ENCODE assay signal across 24 cellular contexts in genomic region chr11:130555251-130555841, GRCh38.
DNase-seq lines count a peak whose midpoint lies in the region; ATAC-seq, FAIRE-seq and TF ChIP-seq lines count a peak whose summit lies in the region.
"Had no signal": no experiment of that assay in that cellular context is flagged by ENCODE, and none has a peak within 500 bp of the region (broad histone marks: within the 10 kb centered on the region; RNA-seq: fewer than 3 reads in every experiment).

No MANE protein-coding gene starts in this region.

- H4K5ac ChIP-seq in IMR-90 (ENCODE audit: low read depth, low read length) (no peak overlapping the region), H1 (ENCODE audit: insufficient read length, low read depth, low read length) (no peak overlapping the region)

- POLR2A ChIA-PET in IMR-90 (lab: Charles Lee; ENCODE audit: unreplicated experiment) (interaction anchor here (0.6 kb wide), 1 partner anchor 13 kb away, joined by 5 read pairs; no protein-coding TSS in a partner anchor), H1 (lab: Charles Lee; ENCODE audit: partially characterized antibody) (no interaction called here)

- H2BK12ac ChIP-seq in H1 (ENCODE audit: low read depth, low read length), result no peak overlapping the region

- H3K14ac ChIP-seq in IMR-90 (replicated peaks; ENCODE audit: low read depth, low read length) (no peak overlapping the region), H1 (ENCODE audit: insufficient read length) (no peak overlapping the region)

- ATAC-seq in IMR-90 (ENCODE audit: low read depth), result no peak
- ATAC-seq: activated T-cell treated with anti-CD3 and anti-CD28 coated beads, Interleukin-2, amount 50 U/mL, for 4 hours; T-cell; upper lobe of right lung had no signal

- no peak overlapping the region for H3K4me2 ChIP-seq in IMR-90 (ENCODE audit: low read depth, low read length)
- H3K4me2 ChIP-seq in H1 (ENCODE audit: insufficient read depth in 1 of 2, low read depth in 2 of 2, low read length in 2 of 2), result no peak overlapping the region

- peak overlapping the region; percentile 46 for H2AK9ac ChIP-seq in IMR-90 (replicated peaks; ENCODE audit: low read depth, low read length, poor library complexity)

- H3K27ac ChIP-seq in IMR-90 (ENCODE audit: insufficient read depth, low read length) (no peak overlapping the region), H1 (ENCODE audit: low read depth, low read length) (no peak overlapping the region)
- H3K27ac ChIP-seq: BLaER1 treated with 17β-estradiol and CSF1 and Interleukin-3, amounts not matched to agents 10 nM and 100 nM; upper lobe of right lung had no signal

- no peak for TF ChIP-seq RAD21 in IMR-90 (IDR thresholded peaks at IDR 0.05; ENCODE audit: low read length)
- TF ChIP-seq RAD21 in H1 (IDR thresholded peaks at IDR 0.05 in 1 of 2, conservative IDR thresholded peaks at IDR 0.05 in 1 of 2; ENCODE audit: low read depth in 2 of 2, low read length in 2 of 2), result no peak

- H2BK5ac ChIP-seq in IMR-90 (ENCODE audit: low read depth, low read length, poor library complexity, severe bottlenecking) (no peak overlapping the region), H1 (ENCODE audit: low read depth, low read length) (no peak overlapping the region)

- no peak for TF ChIP-seq EP300 in H1 (IDR thresholded peaks at IDR 0.05; ENCODE audit: borderline replicate concordance in 1 of 2, low read depth in 2 of 2, low read length in 2 of 2)

- in situ Hi-C loops in IMR-90 (cut with MboI; ENCODE audit: low sequenced_read_pairs) (no loop called here), KBM-7 (cut with MboI; ENCODE audit: low pct_unique_long_range_greater_than_20kb, low sequenced_read_pairs) (no loop called here)

- no peaks in the 10 kb centered on the region for H3K79me1 ChIP-seq in IMR-90 (ENCODE audit: low read depth in 1 of 2, low read length in 2 of 2)
- H3K79me1 ChIP-seq in H1 (ENCODE audit: low read depth, low read length), result no peaks in the 10 kb centered on the region

- H4K91ac ChIP-seq in IMR-90 (ENCODE audit: insufficient read depth, low read depth, low read length) (no peak overlapping the region), H1 (replicated peaks; ENCODE audit: insufficient read length, low read length) (no peak overlapping the region)

- no CpG with 5 or more reads among the region's 6 CpGs for WGBS in IMR-90 (ENCODE audit: extremely low coverage in 2 of 2, insufficient read length in 1 of 2), 2 experiments
- WGBS in H1 (ENCODE audit: extremely low coverage in 1 of 2, insufficient coverage in 1 of 2, insufficient read length in 1 of 2, insufficient replicate concordance in 2 of 2, low coverage in 1 of 2, low lambda C conversion rate in 2 of 2, missing lambda C conversion rate in 1 of 2), 2 experiments, result 91% methylated on average over 6 of the region's 6 CpGs; no CpG with 5 or more reads in 1 of the 2 experiments
- WGBS in lower leg skin, 2 donors, result 61 to 65% methylated on average over 6 of the region's 6 CpGs

- H3K9me3 ChIP-seq in IMR-90 (ENCODE audit: control insufficient read depth, insufficient read depth, low read length), result no peaks in the 10 kb centered on the region
- no peaks in the 10 kb centered on the region for H3K9me3 ChIP-seq in H1 (ENCODE audit: insufficient read depth in 2 of 2, low read depth in 1 of 2, low read length in 1 of 2)
- H3K9me3 ChIP-seq: BLaER1 treated with 17β-estradiol and CSF1 and Interleukin-3, amounts not matched to agents 10 nM and 100 nM; upper lobe of right lung had no signal

- intact Hi-C loops in IMR-90 (cut with micrococcal nuclease), result no loop called here
- intact Hi-C loops in lower leg skin (cut with DNase I; ENCODE audit: low total_unique reads), result no loop called here

- H3K4me1 ChIP-seq in IMR-90 (ENCODE audit: control insufficient read depth, insufficient read depth, low read length), result peaks cover 15% of the 10 kb centered on the region
- peaks cover 0 to 2% (median 0%) of the 10 kb centered on the region in 4 experiments; a peak in 1 of 7 replicates for H3K4me1 ChIP-seq in H1 (replicated peaks in 1 of 4; ENCODE audit: control insufficient read depth in 3 of 4, insufficient read depth in 4 of 4, low read length in 3 of 4)

- H3K36me3 ChIP-seq in IMR-90 (ENCODE audit: control insufficient read depth, insufficient read depth, low read length), result no peaks in the 10 kb centered on the region
- H3K36me3 ChIP-seq in H1 (ENCODE audit: control insufficient read depth in 2 of 4, insufficient read depth in 4 of 4, low read length in 3 of 4), result no peaks in the 10 kb centered on the region
- H3K36me3 ChIP-seq: BLaER1 treated with 17β-estradiol and CSF1 and Interleukin-3, amounts not matched to agents 10 nM and 100 nM; upper lobe of right lung had no signal

- H4K8ac ChIP-seq in IMR-90 (ENCODE audit: low read depth in 2 of 2, low read length in 2 of 2) (no peak overlapping the region), H1 (ENCODE audit: extremely low read depth, insufficient read depth, low read length) (no peak overlapping the region)

- peaks cover 3% of the 10 kb centered on the region; the same call in 1 of the 2 replicates for H3K9me1 ChIP-seq in IMR-90 (ENCODE audit: insufficient read depth, low read length)

- H3K23ac ChIP-seq in IMR-90 (ENCODE audit: low read depth, low read length), result no peak overlapping the region
- H3K23ac ChIP-seq in H1 (ENCODE audit: insufficient read length), result no peak overlapping the region

- peak overlapping the region; percentile 13 for H2AFZ ChIP-seq in IMR-90 (replicated peaks; ENCODE audit: low read length, poor library complexity)
- H2AFZ ChIP-seq in H1 (ENCODE audit: low read length), result no peak overlapping the region

- H3K27me3 ChIP-seq in IMR-90 (ENCODE audit: control insufficient read depth, insufficient read depth, low read length) (no peaks in the 10 kb centered on the region; the same call in 1 of the 2 replicates), H1 (replicated peaks in 1 of 4; ENCODE audit: control insufficient read depth in 3 of 4, extremely low read depth in 1 of 4, insufficient read depth in 3 of 4, low read length in 3 of 4) (no peaks in the 10 kb centered on the region; a peak in 1 of 7 replicates)
- H3K27me3 ChIP-seq: BLaER1 treated with 17β-estradiol and CSF1 and Interleukin-3, amounts not matched to agents 10 nM and 100 nM; upper lobe of right lung had no signal

- H3K23me2 ChIP-seq in H1 (ENCODE audit: low read depth, low read length), result no peaks in the 10 kb centered on the region

- H2BK20ac ChIP-seq in IMR-90 (ENCODE audit: low read depth, low read length) (no peak overlapping the region), H1 (ENCODE audit: low read length) (no peak overlapping the region)

- H3K9ac ChIP-seq in IMR-90 (ENCODE audit: low read depth, low read length) (no peak overlapping the region), H1 (replicated peaks in 1 of 4; ENCODE audit: extremely low read depth in 1 of 4, low read depth in 3 of 4, low read length in 3 of 4) (no peak overlapping the region)
- H3K9ac ChIP-seq: BLaER1 treated with 17β-estradiol and CSF1 and Interleukin-3, amounts not matched to agents 10 nM and 100 nM had no signal

- CTCF ChIA-PET in IMR-90 (lab: Yijun Ruan, JAX), result no interaction called here
- CTCF ChIA-PET in H1 (lab: Charles Lee; ENCODE audit: partially characterized antibody), result interaction anchor here (0.5 kb wide), 1 partner anchor 362 kb away, joined by 3 read pairs; no protein-coding TSS in a partner anchor

- FAIRE-seq in H1 (lab: Jason Lieb, UNC), result no peak
- FAIRE-seq in GM12891 (lab: Jason Lieb, UNC), result no peak
- FAIRE-seq: A204.1, kidney, TTC549 had no signal

- DNase-seq in AG08395 (ENCODE audit: low spot score) (peak; percentile 70), IMR-90 (no peak), H1 (ENCODE audit: low read depth in 1 of 2, low spot score in 2 of 2) (no peak), lower leg skin (ENCODE audit: low spot score in 2 of 2) (peak; percentile 49 to 90), OCI-M1 (lab: John Stamatoyannopoulos, UW) (no peak), SKM-1 treated with dmso at 0.1 percent for 144 hours (lab: John Stamatoyannopoulos, UW; ENCODE audit: unreplicated experiment) (no peak), KBM-7 (no peak), GM12891 (ENCODE audit: insufficient read length, low spot score) (no peak)
- DNase-seq: activated CD4-positive, alpha-beta T cell treated with anti-CD3 and anti-CD28 coated beads for 1 hour; activated naive CD4-positive, alpha-beta T cell treated with Interleukin-2 at 50 U/mL for 16 hours; activated T-cell treated with anti-CD3 and anti-CD28 coated beads, Interleukin-2, amount 50 U/mL, for 4 hours; amygdala; GOT3; kidney; naive B cell; NCI-H748 treated with DMSO at 0.1 percent for 48 hours; occipital lobe; retina; SHP77 treated with DMSO at 0.1 percent for 48 hours; T-cell; upper lobe of right lung had no signal

- no TSS peak for BruUV-seq in IMR-90 (replicated peaks; lab: Mats Ljungman, UMichigan)

- dilution Hi-C loops in IMR-90 (cut with HindIII; ENCODE audit: low sequenced_read_pairs, unreplicated experiment), result no loop called here

- 0 out of 3 replicates have a peak overlapping the region, but pooled peaks have one; percentile 63 for H2BK15ac ChIP-seq in IMR-90 (ENCODE audit: low read depth, low read length)
- no peak overlapping the region for H2BK15ac ChIP-seq in H1 (ENCODE audit: low read length)

- TF ChIP-seq POLR2A in IMR-90 (IDR thresholded peaks at IDR 0.05; ENCODE audit: low read depth, low read length) (no peak), H1 (IDR thresholded peaks at IDR 0.05; ENCODE audit: control extremely low read depth in 1 of 2, low read depth in 2 of 2, low read length in 2 of 2) (no peak), lower leg skin (IDR thresholded peaks at IDR 0.05) (no peak), GM12891 (IDR thresholded peaks at IDR 0.05; ENCODE audit: low read depth, low read length) (no peak)

- no peak for TF ChIP-seq CTCF in IMR-90 (conservative IDR thresholded peaks at IDR 0.05; ENCODE audit: low read depth, low read length)
- no peak for TF ChIP-seq CTCF in H1 (IDR thresholded peaks at IDR 0.05; ENCODE audit: control extremely low read depth in 1 of 3, insufficient read depth in 1 of 3, low read depth in 1 of 3, low read length in 3 of 3)
- no peak for TF ChIP-seq CTCF in lower leg skin (IDR thresholded peaks at IDR 0.05)

- H2AK5ac ChIP-seq in IMR-90 (ENCODE audit: low read depth, low read length), result 0 out of 2 replicates have a peak overlapping the region, but pooled peaks have one; percentile 40
- H2AK5ac ChIP-seq in H1 (ENCODE audit: low read depth, low read length), result no peak overlapping the region

- H3K56ac ChIP-seq in IMR-90 (ENCODE audit: extremely low read depth, insufficient read depth, low read length) (no peak overlapping the region), H1 (replicated peaks; ENCODE audit: insufficient read length, low read depth, low read length) (peak overlapping the region; percentile 8)

- H2BK120ac ChIP-seq in IMR-90 (ENCODE audit: low read depth, low read length) (no peak overlapping the region), H1 (replicated peaks; ENCODE audit: low read depth, low read length) (no peak overlapping the region)

- no peak overlapping the region for H3K4me3 ChIP-seq in IMR-90 (ENCODE audit: insufficient read depth, low read depth, low read length)
- H3K4me3 ChIP-seq in H1 (ENCODE audit: extremely low read depth in 1 of 4, insufficient read depth in 2 of 4, low read depth in 3 of 4, low read length in 4 of 4), result no peak overlapping the region
- H3K4me3 ChIP-seq in lower leg skin (ENCODE audit: low read depth, poor library complexity, severe bottlenecking), result no peak overlapping the region
- H3K4me3 ChIP-seq: BLaER1 treated with 17β-estradiol and CSF1 and Interleukin-3, amounts not matched to agents 10 nM and 100 nM; upper lobe of right lung had no signal

- H3K18ac ChIP-seq in IMR-90 (ENCODE audit: low read depth, low read length) (no peak overlapping the region), H1 (ENCODE audit: extremely low read depth, low read length) (no peak overlapping the region)

- H4K20me1 ChIP-seq in IMR-90 (ENCODE audit: insufficient read depth, low read length) (peaks cover 4% of the 10 kb centered on the region; the same call in 1 of the 2 replicates), H1 (replicated peaks in 1 of 2; ENCODE audit: control insufficient read depth in 1 of 2, insufficient read depth in 2 of 2, low read length in 2 of 2) (no peaks in the 10 kb centered on the region)
- H4K20me1 ChIP-seq: BLaER1 treated with 17β-estradiol and CSF1 and Interleukin-3, amounts not matched to agents 10 nM and 100 nM had no signal

- no peak overlapping the region; the same call in 1 of the 2 replicates for H3K4ac ChIP-seq in IMR-90 (ENCODE audit: low read depth, low read length)
- no peak overlapping the region for H3K4ac ChIP-seq in H1 (replicated peaks; ENCODE audit: insufficient read length, low read depth, low read length)

- H3K79me2 ChIP-seq in H1 (ENCODE audit: control insufficient read depth in 1 of 2, insufficient read depth in 2 of 2, low read length in 2 of 2), result no peaks in the 10 kb centered on the region

Comparison
In these comparisons a context has a peak if more than half of its experiments do, and no peak if none do; other contexts are left out.
1. DNase-seq: peak in AG08395 (single experiment) and lower leg skin (2 of 2); none in IMR-90 (single experiment), H1 (0 of 2), OCI-M1 (single experiment), SKM-1 treated with dmso at 0.1 percent for 144 hours (single experiment), KBM-7 (single experiment) and GM12891 (single experiment).